Comparison of ENCODE assay signal across 1 cellular context in the genomic region with DNA sequence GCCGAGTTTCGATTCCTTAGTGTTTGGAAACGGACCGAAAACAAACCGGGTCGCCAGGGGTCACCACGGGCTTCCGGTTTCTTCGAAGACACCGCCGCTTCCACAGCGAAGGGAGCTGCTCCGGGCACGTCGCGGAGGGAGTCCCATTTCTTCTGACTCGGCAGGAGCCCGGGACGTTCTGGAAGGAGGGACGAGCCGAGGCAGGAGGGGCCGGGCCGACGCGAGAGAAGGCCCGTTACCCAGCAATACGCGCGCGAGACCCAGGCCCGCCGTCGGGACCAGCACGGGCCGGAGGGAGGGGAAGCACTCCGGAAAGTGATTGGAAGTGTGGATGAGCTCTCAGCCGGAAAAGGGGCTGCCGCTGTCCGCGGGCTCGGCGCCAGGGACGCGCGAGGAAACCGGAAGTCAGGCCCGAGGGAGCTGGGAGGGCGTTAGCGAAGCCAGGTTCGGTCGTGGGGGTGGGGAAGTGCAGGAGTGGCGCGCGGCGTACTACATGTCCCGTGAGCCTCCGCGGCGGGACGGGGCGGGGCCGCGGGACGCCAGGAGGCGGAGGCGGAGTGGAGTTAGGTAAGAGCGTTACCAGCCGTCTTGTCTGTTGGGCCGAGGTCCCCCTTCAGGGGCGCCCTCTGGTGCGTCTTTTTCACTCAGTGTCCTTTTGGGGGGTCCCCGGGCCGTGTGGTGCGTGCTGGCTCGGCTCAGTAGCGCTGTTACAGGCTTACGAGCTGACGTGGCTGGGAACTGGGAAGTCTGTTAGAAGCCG.
TF ChIP-seq lines count a peak whose summit lies in the region.

A gene with protein sequence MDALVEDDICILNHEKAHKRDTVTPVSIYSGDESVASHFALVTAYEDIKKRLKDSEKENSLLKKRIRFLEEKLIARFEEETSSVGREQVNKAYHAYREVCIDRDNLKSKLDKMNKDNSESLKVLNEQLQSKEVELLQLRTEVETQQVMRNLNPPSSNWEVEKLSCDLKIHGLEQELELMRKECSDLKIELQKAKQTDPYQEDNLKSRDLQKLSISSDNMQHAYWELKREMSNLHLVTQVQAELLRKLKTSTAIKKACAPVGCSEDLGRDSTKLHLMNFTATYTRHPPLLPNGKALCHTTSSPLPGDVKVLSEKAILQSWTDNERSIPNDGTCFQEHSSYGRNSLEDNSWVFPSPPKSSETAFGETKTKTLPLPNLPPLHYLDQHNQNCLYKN (minus strand): TSS at position 188 of the 760 bp plus-strand sequence. CDS start 8,207 bp downstream, outside the sequence.
ZCWPW2 (plus strand) TSS at position 85 of the 760 bp plus-strand sequence. CDS start 64,348 bp downstream, outside the sequence.

TF ChIP-seq in GM12878, 131 proteins besides CTCF, POLR2A, EP300 and RAD21 (continued from another document and continues in another):
- no peak for TF ChIP-seq CUX1 (IDR thresholded peaks at IDR 0.05; ENCODE audit: insufficient replicate concordance, low read depth, low read length)
- TF ChIP-seq, protein P1, sequence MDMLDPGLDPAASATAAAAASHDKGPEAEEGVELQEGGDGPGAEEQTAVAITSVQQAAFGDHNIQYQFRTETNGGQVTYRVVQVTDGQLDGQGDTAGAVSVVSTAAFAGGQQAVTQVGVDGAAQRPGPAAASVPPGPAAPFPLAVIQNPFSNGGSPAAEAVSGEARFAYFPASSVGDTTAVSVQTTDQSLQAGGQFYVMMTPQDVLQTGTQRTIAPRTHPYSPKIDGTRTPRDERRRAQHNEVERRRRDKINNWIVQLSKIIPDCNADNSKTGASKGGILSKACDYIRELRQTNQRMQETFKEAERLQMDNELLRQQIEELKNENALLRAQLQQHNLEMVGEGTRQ (IDR thresholded peaks at IDR 0.05; ENCODE audit: borderline replicate concordance, low read depth, low read length) = no peak
- no peak for TF ChIP-seq SREBF2 (IDR thresholded peaks at IDR 0.05; ENCODE audit: low read length)
- TF ChIP-seq ZZZ3 (IDR thresholded peaks at IDR 0.05; ENCODE audit: control insufficient read depth, insufficient read length, low read depth) = no peak
- TF ChIP-seq MTA3 (IDR thresholded peaks at IDR 0.05; ENCODE audit: borderline replicate concordance, low read length) = no peak
- TF ChIP-seq ZBTB4 (CRISPR knock-in tag; IDR thresholded peaks at IDR 0.05) = no peak
- no peak for TF ChIP-seq ZNF592 (IDR thresholded peaks at IDR 0.05)
- TF ChIP-seq STAT3 (IDR thresholded peaks at IDR 0.05; ENCODE audit: low read depth, low read length) = no peak
- TF ChIP-seq NR2F1 (conservative IDR thresholded peaks at IDR 0.05) = peak; percentile 100
- TF ChIP-seq, protein P2, sequence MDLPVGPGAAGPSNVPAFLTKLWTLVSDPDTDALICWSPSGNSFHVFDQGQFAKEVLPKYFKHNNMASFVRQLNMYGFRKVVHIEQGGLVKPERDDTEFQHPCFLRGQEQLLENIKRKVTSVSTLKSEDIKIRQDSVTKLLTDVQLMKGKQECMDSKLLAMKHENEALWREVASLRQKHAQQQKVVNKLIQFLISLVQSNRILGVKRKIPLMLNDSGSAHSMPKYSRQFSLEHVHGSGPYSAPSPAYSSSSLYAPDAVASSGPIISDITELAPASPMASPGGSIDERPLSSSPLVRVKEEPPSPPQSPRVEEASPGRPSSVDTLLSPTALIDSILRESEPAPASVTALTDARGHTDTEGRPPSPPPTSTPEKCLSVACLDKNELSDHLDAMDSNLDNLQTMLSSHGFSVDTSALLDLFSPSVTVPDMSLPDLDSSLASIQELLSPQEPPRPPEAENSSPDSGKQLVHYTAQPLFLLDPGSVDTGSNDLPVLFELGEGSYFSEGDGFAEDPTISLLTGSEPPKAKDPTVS (IDR thresholded peaks at IDR 0.05; ENCODE audit: low read depth, low read length) = no peak
- peak; percentile 56 for TF ChIP-seq CREM (IDR thresholded peaks at IDR 0.05; ENCODE audit: low read depth)
- peak; percentile 54 for TF ChIP-seq RELA (IDR thresholded peaks at IDR 0.05; ENCODE audit: borderline replicate concordance, partially characterized antibody)
- 0 out of 4 replicates have a peak, but pooled peaks of 1 of the 2 experiments have one; percentile 26 for TF ChIP-seq SRF (IDR thresholded peaks at IDR 0.05; ENCODE audit: low read depth in 2 of 2, low read length in 2 of 2)
- TF ChIP-seq, protein P3, sequence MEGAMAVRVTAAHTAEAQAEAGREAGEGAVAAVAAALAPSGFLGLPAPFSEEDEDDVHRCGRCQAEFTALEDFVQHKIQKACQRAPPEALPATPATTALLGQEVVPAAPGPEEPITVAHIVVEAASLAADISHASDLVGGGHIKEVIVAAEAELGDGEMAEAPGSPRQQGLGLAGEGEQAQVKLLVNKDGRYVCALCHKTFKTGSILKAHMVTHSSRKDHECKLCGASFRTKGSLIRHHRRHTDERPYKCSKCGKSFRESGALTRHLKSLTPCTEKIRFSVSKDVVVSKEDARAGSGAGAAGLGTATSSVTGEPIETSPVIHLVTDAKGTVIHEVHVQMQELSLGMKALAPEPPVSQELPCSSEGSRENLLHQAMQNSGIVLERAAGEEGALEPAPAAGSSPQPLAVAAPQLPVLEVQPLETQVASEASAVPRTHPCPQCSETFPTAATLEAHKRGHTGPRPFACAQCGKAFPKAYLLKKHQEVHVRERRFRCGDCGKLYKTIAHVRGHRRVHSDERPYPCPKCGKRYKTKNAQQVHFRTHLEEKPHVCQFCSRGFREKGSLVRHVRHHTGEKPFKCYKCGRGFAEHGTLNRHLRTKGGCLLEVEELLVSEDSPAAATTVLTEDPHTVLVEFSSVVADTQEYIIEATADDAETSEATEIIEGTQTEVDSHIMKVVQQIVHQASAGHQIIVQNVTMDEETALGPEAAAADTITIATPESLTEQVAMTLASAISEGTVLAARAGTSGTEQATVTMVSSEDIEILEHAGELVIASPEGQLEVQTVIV (IDR thresholded peaks at IDR 0.05; ENCODE audit: borderline replicate concordance, partially characterized antibody) = peak; percentile 48
- TF ChIP-seq, protein P4, sequence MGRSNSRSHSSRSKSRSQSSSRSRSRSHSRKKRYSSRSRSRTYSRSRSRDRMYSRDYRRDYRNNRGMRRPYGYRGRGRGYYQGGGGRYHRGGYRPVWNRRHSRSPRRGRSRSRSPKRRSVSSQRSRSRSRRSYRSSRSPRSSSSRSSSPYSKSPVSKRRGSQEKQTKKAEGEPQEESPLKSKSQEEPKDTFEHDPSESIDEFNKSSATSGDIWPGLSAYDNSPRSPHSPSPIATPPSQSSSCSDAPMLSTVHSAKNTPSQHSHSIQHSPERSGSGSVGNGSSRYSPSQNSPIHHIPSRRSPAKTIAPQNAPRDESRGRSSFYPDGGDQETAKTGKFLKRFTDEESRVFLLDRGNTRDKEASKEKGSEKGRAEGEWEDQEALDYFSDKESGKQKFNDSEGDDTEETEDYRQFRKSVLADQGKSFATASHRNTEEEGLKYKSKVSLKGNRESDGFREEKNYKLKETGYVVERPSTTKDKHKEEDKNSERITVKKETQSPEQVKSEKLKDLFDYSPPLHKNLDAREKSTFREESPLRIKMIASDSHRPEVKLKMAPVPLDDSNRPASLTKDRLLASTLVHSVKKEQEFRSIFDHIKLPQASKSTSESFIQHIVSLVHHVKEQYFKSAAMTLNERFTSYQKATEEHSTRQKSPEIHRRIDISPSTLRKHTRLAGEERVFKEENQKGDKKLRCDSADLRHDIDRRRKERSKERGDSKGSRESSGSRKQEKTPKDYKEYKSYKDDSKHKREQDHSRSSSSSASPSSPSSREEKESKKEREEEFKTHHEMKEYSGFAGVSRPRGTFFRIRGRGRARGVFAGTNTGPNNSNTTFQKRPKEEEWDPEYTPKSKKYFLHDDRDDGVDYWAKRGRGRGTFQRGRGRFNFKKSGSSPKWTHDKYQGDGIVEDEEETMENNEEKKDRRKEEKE (IDR thresholded peaks at IDR 0.05) = no peak
- TF ChIP-seq SMARCA5 (IDR thresholded peaks at IDR 0.05) = peak; percentile 77
